In genomic region chr10:32055478-32056135, GRCh38 we compare ENCODE assay signal across 8 cellular contexts. TPM values are rescaled to one million over a fixed set of nuclear protein-coding genes. Genes with fewer than 3 reads are reported as not detected.
DNase-seq lines count a peak whose midpoint lies in the region; ATAC-seq and TF ChIP-seq lines count a peak whose summit lies in the region.

No MANE protein-coding gene starts in this region.

- DNase-seq in AG09319 (ENCODE audit: extremely low read depth, low read depth) (no peak), NCI-H748 treated with DMSO at 0.1 percent for 48 hours (lab: John Stamatoyannopoulos, UW) (peak; percentile 17), endodermal cell (peak; percentile 82), midbrain (lab: John Stamatoyannopoulos, UW) (peak; percentile 66)
- peak; percentile 36 to 41 (median 41) for DNase-seq in activated CD8-positive, alpha-beta memory T cell treated with anti-CD3 and anti-CD28 coated beads for 48 hours (ENCODE audit: low read depth in 2 of 3, low spot score in 2 of 3)
- DNase-seq in stimulated activated CD8-positive, alpha-beta memory T cell treated with anti-CD3 and anti-CD28 coated beads, Interleukin-4, amount 100 ng/mL, for 1 hour (ENCODE audit: low read depth in 2 of 2, low spot score in 1 of 2), result peak; percentile 25 to 35

- H3K4me3 Mint-ChIP-seq in endodermal cell, result peak overlapping the region; percentile 99

- peak overlapping the region; percentile 82 for H3K27ac ChIP-seq in endodermal cell (ENCODE audit: low read depth, low read length)

- H3K27me3 ChIP-seq in endodermal cell (ENCODE audit: control insufficient read depth, insufficient read depth, low read length, poor library complexity, severe bottlenecking), result no peaks in the 10 kb centered on the region

- WGBS in endodermal cell (ENCODE audit: insufficient coverage in 1 of 2, insufficient read length in 1 of 2), 2 experiments, result 0% methylated on average over 9 to 59 of the region's 59 CpGs

- no peaks in the 10 kb centered on the region for H3K9me3 ChIP-seq in endodermal cell (ENCODE audit: control insufficient read depth, low read length)

- peaks cover 2% of the 10 kb centered on the region for H3K36me3 Mint-ChIP-seq in endodermal cell (ENCODE audit: low read depth)

- H3K36me3 ChIP-seq in endodermal cell (ENCODE audit: control insufficient read depth, insufficient read depth, low read length), result peaks cover 3% of the 10 kb centered on the region

- H3K4me1 ChIP-seq in endodermal cell (ENCODE audit: control insufficient read depth, insufficient read depth, low read length), result peaks cover 10% of the 10 kb centered on the region

- H3K27me3 Mint-ChIP-seq in endodermal cell (ENCODE audit: insufficient read depth), result no peaks in the 10 kb centered on the region

- peak overlapping the region; percentile 100 for H3K4me3 ChIP-seq in endodermal cell (ENCODE audit: low read length)

- TF ChIP-seq CTCF in AG09319 (IDR thresholded peaks at IDR 0.05; ENCODE audit: low read depth, low read length), result peak; percentile 6; the same call in 1 of the 2 replicates
- peak; percentile 42 for TF ChIP-seq CTCF in endodermal cell (conservative IDR thresholded peaks at IDR 0.05)

- peak; percentile 33 for ATAC-seq in GM18858 (IDR thresholded peaks at IDR 0.05; ENCODE audit: unreplicated experiment)
- ATAC-seq in HG03066 (IDR thresholded peaks at IDR 0.05; ENCODE audit: low read depth, unreplicated experiment), result peak; percentile 44

- peak overlapping the region; percentile 97 for H3K27ac Mint-ChIP-seq in endodermal cell

- H3K9me3 Mint-ChIP-seq in endodermal cell, result no peaks in the 10 kb centered on the region

- peaks cover 59% of the 10 kb centered on the region for H3K4me1 Mint-ChIP-seq in endodermal cell

- H3K9ac ChIP-seq in endodermal cell (ENCODE audit: extremely low read depth, low read length, poor library complexity, severe bottlenecking), result peak overlapping the region; percentile 89

RNA-seq across cellular contexts. Expression of gene KIF5B, which starts 0.6 kb away (rescaled TPM):
- total RNA-seq in endodermal cell, result 100 to 1,000 TPM in 1 of 2 donors, 10 to 100 TPM in 1; 90.8 to 104 TPM
- 120 TPM for polyA plus RNA-seq in endodermal cell (2013, experiment 1 of 2)
- 126 TPM for polyA plus RNA-seq in endodermal cell (2013, experiment 2 of 2)
